ENCODE assay signal across 1 cellular context in genomic region chr19:39969681-39970423, GRCh38.
TF ChIP-seq lines count a peak whose summit lies in the region.

No MANE protein-coding gene starts in this region.

TF ChIP-seq in K562, 482 proteins besides CTCF, POLR2A, EP300 and RAD21 (continued from another document and continues in another):
- TF ChIP-seq ZBTB33 (CRISPR knock-in tag; IDR thresholded peaks at IDR 0.05) (no peak), NBN (IDR thresholded peaks at IDR 0.05; ENCODE audit: low read depth) (0 out of 2 replicates have a peak, but pooled peaks have one; percentile 53), L3MBTL2 (IDR thresholded peaks at IDR 0.05) (no peak), HDAC1 (IDR thresholded peaks at IDR 0.05) (no peak), ZBTB11 (CRISPR knock-in tag; IDR thresholded peaks at IDR 0.05) (no peak), MBD2 (IDR thresholded peaks at IDR 0.05; ENCODE audit: borderline replicate concordance, low read depth) (no peak), ZNF212 (CRISPR knock-in tag; IDR thresholded peaks at IDR 0.05) (no peak), ZNF785 (CRISPR knock-in tag; IDR thresholded peaks at IDR 0.05) (no peak), E2F5 (CRISPR knock-in tag; IDR thresholded peaks at IDR 0.05) (no peak), ZNF584 (CRISPR knock-in tag; IDR thresholded peaks at IDR 0.05; ENCODE audit: low read depth) (no peak), NR2C1 (IDR thresholded peaks at IDR 0.05) (0 out of 2 replicates have a peak, but pooled peaks have one; percentile 27), NR2C1 (tag; IDR thresholded peaks at IDR 0.05) (no peak), GABPA (tag; conservative IDR thresholded peaks at IDR 0.05; ENCODE audit: low read depth) (0 out of 2 replicates have a peak, but pooled peaks have one; percentile 30), ELF1 (tag; IDR thresholded peaks at IDR 0.05) (no peak), MTA3 (IDR thresholded peaks at IDR 0.05; ENCODE audit: borderline replicate concordance) (0 out of 2 replicates have a peak, but pooled peaks have one; percentile 19), TFE3 (CRISPR knock-in tag; IDR thresholded peaks at IDR 0.05) (no peak), FOXP1 (CRISPR knock-in tag; IDR thresholded peaks at IDR 0.05) (no peak), HNRNPLL (IDR thresholded peaks at IDR 0.05; ENCODE audit: low read depth, low read length, poor library complexity, severe bottlenecking) (no peak), RBM39 (optimal IDR thresholded peaks at IDR 0.05; ENCODE audit: low read depth, low read length) (no peak), DMBX1 (CRISPR knock-in tag; IDR thresholded peaks at IDR 0.05; ENCODE audit: borderline replicate concordance) (peak; percentile 67; the same call in 1 of the 2 replicates), CHD4 (IDR thresholded peaks at IDR 0.05; ENCODE audit: insufficient read depth, insufficient replicate concordance, low read depth, low read length, poor library complexity, severe bottlenecking) (no peak), ZKSCAN1 (IDR thresholded peaks at IDR 0.05; ENCODE audit: low read depth, low read length) (peak; percentile 8; the same call in 1 of the 2 replicates), PHB (CRISPR knock-in tag; IDR thresholded peaks at IDR 0.05) (no peak), RFX1 (IDR thresholded peaks at IDR 0.05) (no peak), CREB1 (IDR thresholded peaks at IDR 0.05) (no peak), CREB1 (CRISPR knock-in tag; IDR thresholded peaks at IDR 0.05) (no peak), POLR2H (tag; IDR thresholded peaks at IDR 0.05; ENCODE audit: low read depth) (no peak), MAFK (IDR thresholded peaks at IDR 0.05; ENCODE audit: low read length) (no peak), ZNF512 (tag; IDR thresholded peaks at IDR 0.05) (no peak), ZNF121 (CRISPR knock-in tag; conservative IDR thresholded peaks at IDR 0.05) (peak; percentile 36; the same call in 1 of the 2 replicates), MEF2D (tag; conservative IDR thresholded peaks at IDR 0.05; ENCODE audit: low read depth) (no peak), PTRF (tag; IDR thresholded peaks at IDR 0.05) (no peak), TCFL5 (CRISPR knock-in tag; conservative IDR thresholded peaks at IDR 0.05) (no peak), UBTF (IDR thresholded peaks at IDR 0.05; ENCODE audit: borderline replicate concordance in 1 of 2, low read depth in 2 of 2, low read length in 2 of 2) (no peak), XRCC5 (IDR thresholded peaks at IDR 0.05; ENCODE audit: low read depth, low read length) (no peak), NUFIP1 (IDR thresholded peaks at IDR 0.05; ENCODE audit: partially characterized antibody) (no peak), ZNF76 (CRISPR knock-in tag; IDR thresholded peaks at IDR 0.05; ENCODE audit: borderline replicate concordance) (no peak), FOXJ2 (tag; IDR thresholded peaks at IDR 0.05) (no peak), ZNF282 (CRISPR knock-in tag; IDR thresholded peaks at IDR 0.05) (no peak), TEAD4 (IDR thresholded peaks at IDR 0.05; ENCODE audit: low read length) (no peak), TEAD4 (CRISPR knock-in tag; IDR thresholded peaks at IDR 0.05; ENCODE audit: borderline replicate concordance) (no peak), SOX6 (IDR thresholded peaks at IDR 0.05) (no peak), ZBTB8A (IDR thresholded peaks at IDR 0.05; ENCODE audit: partially characterized antibody) (no peak), SMAD4 (CRISPR knock-in tag; conservative IDR thresholded peaks at IDR 0.05) (0 out of 2 replicates have a peak, but pooled peaks have one; percentile 17), U2AF1 (optimal IDR thresholded peaks at IDR 0.05; ENCODE audit: low read depth, low read length) (no peak), ZNF431 (CRISPR knock-in tag; IDR thresholded peaks at IDR 0.05) (no peak), ZNF140 (CRISPR knock-in tag; IDR thresholded peaks at IDR 0.05) (no peak), LARP7 (IDR thresholded peaks at IDR 0.05) (no peak), ZC3H8 (IDR thresholded peaks at IDR 0.05) (no peak), ZNF589 (CRISPR knock-in tag; IDR thresholded peaks at IDR 0.05; ENCODE audit: low read depth) (0 out of 2 replicates have a peak, but pooled peaks have one; percentile 7), PRMT5 (CRISPR knock-in tag; IDR thresholded peaks at IDR 0.05) (no peak), COPS2 (conservative IDR thresholded peaks at IDR 0.05) (no peak), ZNF449 (CRISPR knock-in tag; IDR thresholded peaks at IDR 0.05) (no peak), KLF10 (CRISPR knock-in tag; IDR thresholded peaks at IDR 0.05) (no peak), ATF2 (CRISPR knock-in tag; IDR thresholded peaks at IDR 0.05) (no peak), ZHX1 (conservative IDR thresholded peaks at IDR 0.05; ENCODE audit: low read length) (no peak), FIP1L1 (IDR thresholded peaks at IDR 0.05; ENCODE audit: low read depth, low read length, poor library complexity, severe bottlenecking) (no peak), ZNF717 (CRISPR knock-in tag; IDR thresholded peaks at IDR 0.05) (no peak)
